In genomic region chr7:86923530-86923929, GRCh38 we compare ENCODE assay signal across 31 cellular contexts.
"Had no signal": no experiment of that assay in that cellular context is flagged by ENCODE, and none has a peak within 500 bp of the region (broad histone marks: within the 10 kb centered on the region; RNA-seq: fewer than 3 reads in every experiment).

No MANE protein-coding gene starts in this region.

- H3K4me1 ChIP-seq: ascending aorta, breast epithelium, esophagus squamous epithelium, gastroesophageal sphincter had no signal

- DNase-seq: activated B cell treated with CpG ODN at 0.5 μM for 24 hours; activated CD4-positive, alpha-beta T cell treated with anti-CD3 and anti-CD28 coated beads for 48 hours; activated CD4-positive, alpha-beta T cell treated with anti-CD3 and anti-CD28 coated beads, Interleukin-2, amount 50 U/mL, for 1 hour; activated CD4-positive, alpha-beta T cell treated with anti-CD3 and anti-CD28 coated beads, Interleukin-2, amount 50 U/mL, for 48 hours; activated CD8-positive, alpha-beta memory T cell treated with anti-CD3 and anti-CD28 coated beads for 24 hours; activated CD8-positive, alpha-beta T cell treated with anti-CD3 and anti-CD28 coated beads for 36 hours; activated effector memory CD4-positive, alpha-beta T cell treated with Interleukin-2 at 50 U/mL for 16 hours; activated gamma-delta T cell treated with Interleukin-2 at 50 U/mL for 16 hours; activated naive CD4-positive, alpha-beta T cell treated with anti-CD3 and anti-CD28 coated beads, Interleukin-2, amount 50 U/mL, for 16 hours; activated naive CD4-positive, alpha-beta T cell treated with Interleukin-2 at 50 U/mL for 16 hours; activated T-cell treated with anti-CD3 and anti-CD28 coated beads, Interleukin-2, amount 50 U/mL, for 4 hours; amniotic stem cell; dermis blood vessel endothelial cell; effector CD4-positive, alpha-beta T cell; effector memory CD8-positive, alpha-beta T cell; esophagus squamous epithelium; foreskin melanocyte; heart right ventricle; T-helper 1 cell; T-helper 17 cell; T1000; WERI-Rb-1 had no signal

- H3K36me3 ChIP-seq: ascending aorta, breast epithelium, esophagus squamous epithelium, WERI-Rb-1 had no signal

- H3K9me3 ChIP-seq: ascending aorta, breast epithelium, esophagus squamous epithelium, gastroesophageal sphincter, heart right ventricle had no signal

- FAIRE-seq: endothelial cell of umbilical vein had no signal

- H3K27ac ChIP-seq: ascending aorta, breast epithelium, cardiac muscle cell, coronary artery, epithelial cell of prostate, esophagus squamous epithelium, gastroesophageal sphincter, heart right ventricle, WERI-Rb-1 had no signal

- H3K4me3 ChIP-seq: ascending aorta, breast epithelium, cardiac muscle cell, coronary artery, esophagus squamous epithelium, gastroesophageal sphincter, heart right ventricle had no signal

- H3K27me3 ChIP-seq: ascending aorta, breast epithelium, cardiac muscle cell, esophagus squamous epithelium, gastroesophageal sphincter, heart right ventricle had no signal

- ATAC-seq: activated CD4-positive, CD25-positive, alpha-beta regulatory T cell treated with anti-CD3 and anti-CD28 coated beads, Interleukin-2, amount 50 U/mL, for 24 hours; activated CD8-positive, alpha-beta T cell treated with anti-CD3 and anti-CD28 coated beads for 36 hours; activated T-cell treated with anti-CD3 and anti-CD28 coated beads, Interleukin-2, amount 50 U/mL, for 4 hours; activated T-helper 17 cell treated with anti-CD3 and anti-CD28 coated beads, Interleukin-2, amount 50 U/mL, for 72 hours; effector memory CD8-positive, alpha-beta T cell; gastroesophageal sphincter; heart right ventricle; T-helper 17 cell had no signal
